Comparison of ENCODE assay signal across 8 cellular contexts in genomic region chr3:54999159-54999558, GRCh38.
DNase-seq lines count a peak whose midpoint lies in the region; FAIRE-seq and TF ChIP-seq lines count a peak whose summit lies in the region.

No MANE protein-coding gene starts in this region.

- H3K4me3 ChIP-seq in GM23248 = no peak overlapping the region

- FAIRE-seq in GM12892 (lab: Jason Lieb, UNC) = no peak

- peaks cover 12% of the 10 kb centered on the region; the same call in 1 of the 2 replicates for H3K4me1 ChIP-seq in GM23248 (ENCODE audit: insufficient read depth)

- no peak overlapping the region for H3K27ac ChIP-seq in GM23248

- H4K20me1 ChIP-seq in GM23248 (ENCODE audit: insufficient read depth) = no peaks in the 10 kb centered on the region

- no peaks in the 10 kb centered on the region for H3K36me3 ChIP-seq in GM23248 (ENCODE audit: low read depth)

- no peak overlapping the region for H3K4me2 ChIP-seq in GM23248 (ENCODE audit: unreplicated experiment)

- no peaks in the 10 kb centered on the region for H3K79me2 ChIP-seq in GM23248 (ENCODE audit: insufficient read depth)

- TF ChIP-seq POLR2A in GM12892 (IDR thresholded peaks at IDR 0.05; ENCODE audit: low read depth, low read length) = no peak

- H3K9me2 ChIP-seq in GM23248 (ENCODE audit: insufficient read depth) = no peaks in the 10 kb centered on the region

- 65 to 75% methylated on average over 5 of the region's 5 CpGs for WGBS in GM23248 (ENCODE audit: low coverage in 1 of 2, low lambda C conversion rate in 2 of 2, missing lambda C conversion rate in 2 of 2), 2 experiments

- H3K27me3 ChIP-seq in GM23248 (replicated peaks; ENCODE audit: insufficient read depth) = no peaks in the 10 kb centered on the region

- peak; percentile 73 for DNase-seq in GM23248
- DNase-seq in NCI-H69 (lab: John Stamatoyannopoulos, UW) = peak; percentile 61
- peak; percentile 54 for DNase-seq in dedifferentiated amniotic fluid mesenchymal stem cell (ENCODE audit: extremely low spot score)
- DNase-seq in non-pigmented ciliary epithelial cell (ENCODE audit: low read depth) = peak; percentile 92
- no peak for DNase-seq in stimulated activated CD4-positive, alpha-beta T cell treated with anti-CD3 and anti-CD28 coated beads, Interleukin-1b, Interleukin-23, amount 100 ng/mL, for 48 hours
- DNase-seq in GM12892 (ENCODE audit: insufficient read length) = no peak
- DNase-seq in activated CD4-positive, alpha-beta T cell treated with anti-CD3 and anti-CD28 coated beads for 48 hours = no peak
- no peak for DNase-seq in GF-D8 (lab: John Stamatoyannopoulos, UW)

- no peaks in the 10 kb centered on the region for H3K9me3 ChIP-seq in GM23248 (ENCODE audit: low read depth)

- in situ Hi-C loops in GM23248 (cut with MboI) = no loop called here

- H2AFZ ChIP-seq in GM23248 = no peak overlapping the region

- H3K9ac ChIP-seq in GM23248 = no peak overlapping the region

- H3F3A ChIP-seq in GM23248 (ENCODE audit: insufficient read depth) = no peaks in the 10 kb centered on the region

Comparison
In these comparisons a context has a peak if more than half of its experiments do, and no peak if none do; other contexts are left out.
1. DNase-seq: peak in GM23248 (single experiment), NCI-H69 (single experiment), dedifferentiated amniotic fluid mesenchymal stem cell (single experiment) and non-pigmented ciliary epithelial cell (single experiment); none in stimulated activated CD4-positive, alpha-beta T cell treated with anti-CD3 and anti-CD28 coated beads, Interleukin-1b, Interleukin-23, amount 100 ng/mL, for 48 hours (single experiment), GM12892 (single experiment), activated CD4-positive, alpha-beta T cell treated with anti-CD3 and anti-CD28 coated beads for 48 hours (single experiment) and GF-D8 (single experiment).